1 cellular context compared by ENCODE assay signal in the genomic region with DNA sequence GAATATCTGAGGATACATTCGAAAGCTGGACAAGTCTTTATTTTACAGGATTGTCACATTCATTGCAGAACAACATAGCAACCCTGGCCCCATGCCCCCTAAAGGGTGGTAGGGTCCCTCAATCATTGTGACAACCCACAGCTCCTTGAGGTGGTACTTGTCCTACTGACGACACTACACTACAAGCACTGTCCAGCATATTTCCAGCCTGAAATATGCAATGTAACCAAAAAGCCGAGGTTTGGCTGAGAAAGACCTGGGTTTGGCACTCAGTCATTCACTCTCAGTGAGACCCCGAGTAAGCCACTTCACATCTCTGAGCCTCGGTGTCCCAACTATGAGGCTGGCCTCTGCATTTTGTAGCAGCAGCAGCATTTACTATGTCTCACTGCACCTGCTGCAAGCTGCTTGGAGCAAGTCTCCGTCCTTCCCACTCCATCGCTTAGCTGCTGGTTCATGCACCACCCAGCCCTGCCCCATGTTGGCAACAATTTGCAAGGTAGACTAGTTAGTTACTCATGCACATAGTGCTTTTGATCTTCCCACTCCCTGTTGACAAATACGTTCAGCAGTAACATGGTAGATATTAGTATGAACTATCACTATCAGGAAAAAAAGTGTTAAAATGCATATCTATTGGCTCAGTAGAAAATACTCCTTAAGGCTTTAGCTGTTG.
TF ChIP-seq lines count a peak whose summit lies in the region.

No MANE protein-coding gene starts in this region.

TF ChIP-seq in HepG2, 621 proteins besides CTCF, POLR2A, EP300 and RAD21:
- no peak for TF ChIP-seq ZNF790 (CRISPR knock-in tag; IDR thresholded peaks at IDR 0.05; ENCODE audit: borderline replicate concordance)
- TF ChIP-seq, protein P1, sequence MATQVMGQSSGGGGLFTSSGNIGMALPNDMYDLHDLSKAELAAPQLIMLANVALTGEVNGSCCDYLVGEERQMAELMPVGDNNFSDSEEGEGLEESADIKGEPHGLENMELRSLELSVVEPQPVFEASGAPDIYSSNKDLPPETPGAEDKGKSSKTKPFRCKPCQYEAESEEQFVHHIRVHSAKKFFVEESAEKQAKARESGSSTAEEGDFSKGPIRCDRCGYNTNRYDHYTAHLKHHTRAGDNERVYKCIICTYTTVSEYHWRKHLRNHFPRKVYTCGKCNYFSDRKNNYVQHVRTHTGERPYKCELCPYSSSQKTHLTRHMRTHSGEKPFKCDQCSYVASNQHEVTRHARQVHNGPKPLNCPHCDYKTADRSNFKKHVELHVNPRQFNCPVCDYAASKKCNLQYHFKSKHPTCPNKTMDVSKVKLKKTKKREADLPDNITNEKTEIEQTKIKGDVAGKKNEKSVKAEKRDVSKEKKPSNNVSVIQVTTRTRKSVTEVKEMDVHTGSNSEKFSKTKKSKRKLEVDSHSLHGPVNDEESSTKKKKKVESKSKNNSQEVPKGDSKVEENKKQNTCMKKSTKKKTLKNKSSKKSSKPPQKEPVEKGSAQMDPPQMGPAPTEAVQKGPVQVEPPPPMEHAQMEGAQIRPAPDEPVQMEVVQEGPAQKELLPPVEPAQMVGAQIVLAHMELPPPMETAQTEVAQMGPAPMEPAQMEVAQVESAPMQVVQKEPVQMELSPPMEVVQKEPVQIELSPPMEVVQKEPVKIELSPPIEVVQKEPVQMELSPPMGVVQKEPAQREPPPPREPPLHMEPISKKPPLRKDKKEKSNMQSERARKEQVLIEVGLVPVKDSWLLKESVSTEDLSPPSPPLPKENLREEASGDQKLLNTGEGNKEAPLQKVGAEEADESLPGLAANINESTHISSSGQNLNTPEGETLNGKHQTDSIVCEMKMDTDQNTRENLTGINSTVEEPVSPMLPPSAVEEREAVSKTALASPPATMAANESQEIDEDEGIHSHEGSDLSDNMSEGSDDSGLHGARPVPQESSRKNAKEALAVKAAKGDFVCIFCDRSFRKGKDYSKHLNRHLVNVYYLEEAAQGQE (IDR thresholded peaks at IDR 0.05; ENCODE audit: borderline replicate concordance in 1 of 2, low read depth in 1 of 2, low read length in 2 of 2) = peak in 1 of 2 experiments; percentile 88; a peak in 3 of 4 replicates
TF ChIP-seq in HepG2: peak in this region for 1.
